ENCODE assay signal across 29 cellular contexts in genomic region chr16:65842067-65842466, GRCh38.
"Had no signal": no experiment of that assay in that cellular context is flagged by ENCODE, and none has a peak within 500 bp of the region (broad histone marks: within the 10 kb centered on the region; RNA-seq: fewer than 3 reads in every experiment).

No MANE protein-coding gene starts in this region.

- H3K4me1 ChIP-seq: body of pancreas, psoas muscle, upper lobe of left lung had no signal

- H3K9ac ChIP-seq: parathyroid adenoma had no signal

- H3K4me3 ChIP-seq: adrenal gland, body of pancreas, coronary artery, esophagus squamous epithelium, psoas muscle, smooth muscle cell, upper lobe of left lung, vagina had no signal

- H3K36me3 ChIP-seq: adrenal gland, esophagus squamous epithelium, upper lobe of left lung, vagina had no signal

- ATAC-seq: activated CD4-positive, alpha-beta T cell treated with anti-CD3 and anti-CD28 coated beads for 36 hours; activated T-cell treated with anti-CD3 and anti-CD28 coated beads, Interleukin-2, amount 50 U/mL, for 72 hours; body of pancreas; left cardiac atrium; left ventricle myocardium superior; psoas muscle; stimulated activated memory B cell treated with anti-CD40 and anti-IgM and Interleukin-4, amounts not matched to agents 10 μg/mL and 1 μg/mL and 100 μg/mL, for 72 hours; stimulated activated naive CD8-positive, alpha-beta T cell treated with anti-CD3 and anti-CD28 coated beads, Interleukin-15, amount 100 ng/mL, for 72 hours had no signal

- H2AFZ ChIP-seq: parathyroid adenoma had no signal

- H3K79me2 ChIP-seq: parathyroid adenoma had no signal

- DNase-seq: activated CD4-positive, alpha-beta T cell treated with anti-CD3 and anti-CD28 coated beads for 36 hours; activated CD4-positive, alpha-beta T cell treated with anti-CD3 and anti-CD28 coated beads, Interleukin-2, amount 50 U/mL, for 4 hours; activated CD4-positive, CD25-positive, alpha-beta regulatory T cell; activated effector memory CD4-positive, alpha-beta T cell treated with Interleukin-2 at 50 U/mL for 16 hours; activated naive CD4-positive, alpha-beta T cell treated with anti-CD3 and anti-CD28 coated beads for 36 hours; activated naive CD8-positive, alpha-beta T cell treated with anti-CD3 and anti-CD28 coated beads for 36 hours; activated T-cell treated with anti-CD3 and anti-CD28 coated beads for 4 hours; activated T-cell treated with anti-CD3 and anti-CD28 coated beads, Interleukin-2, amount 50 U/mL, for 72 hours; adrenal gland; aorta; body of pancreas; esophagus squamous epithelium; islet precursor cell; left cardiac atrium; left ventricle myocardium superior; naive B cell; psoas muscle; stimulated activated CD4-positive, alpha-beta T cell treated with anti-CD3 and anti-CD28 coated beads, Interleukin-1b, Interleukin-23, amount 100 ng/mL, for 48 hours; stimulated activated CD4-positive, alpha-beta T cell treated with anti-CD3 and anti-CD28 coated beads, Interleukin-4, amount 100 ng/mL, for 4 hours; stimulated activated CD8-positive, alpha-beta memory T cell treated with anti-CD3 and anti-CD28 coated beads, Interleukin-4, amount 100 ng/mL, for 48 hours; stimulated activated naive CD8-positive, alpha-beta T cell treated with anti-CD3 and anti-CD28 coated beads, Interleukin-15, amount 100 ng/mL, for 72 hours; substantia nigra; T-helper 1 cell; upper lobe of left lung had no signal

- H3K4me2 ChIP-seq: smooth muscle cell had no signal

- H3K9me3 ChIP-seq: adrenal gland, body of pancreas, esophagus squamous epithelium, psoas muscle, upper lobe of left lung, vagina had no signal

- H3K27me3 ChIP-seq: adrenal gland, body of pancreas, upper lobe of left lung, vagina had no signal

- H3K27ac ChIP-seq: adrenal gland, body of pancreas, coronary artery, esophagus squamous epithelium, parathyroid adenoma, psoas muscle, upper lobe of left lung, vagina had no signal
